19 cellular contexts compared by ENCODE assay signal in genomic region chr15:89071471-89071870, GRCh38.
"Had no signal": no experiment of that assay in that cellular context is flagged by ENCODE, and none has a peak within 500 bp of the region (broad histone marks: within the 10 kb centered on the region; RNA-seq: fewer than 3 reads in every experiment).

No MANE protein-coding gene starts in this region.

- H3K27ac Mint-ChIP-seq: activated B cell treated with CpG ODN at 0.5 μM for 24 hours; activated CD4-positive, alpha-beta memory T cell treated with anti-CD3 and anti-CD28 coated beads for 36 hours; activated naive CD4-positive, alpha-beta T cell treated with anti-CD3 and anti-CD28 coated beads, Interleukin-2, amount 50 U/mL, for 72 hours; activated T-helper 1 cell treated with anti-CD3 and anti-CD28 coated beads, Interleukin-12 subunit alpha, Interleukin-12 subunit beta, Interleukin-2, Interleukin-4 antibody, amounts not matched to agents 30 ng/mL and 10 ng/mL and 1 ng/mL, durations not matched to agents 14 hours and 24 hours and 36 hours had no signal

- H3K9me3 ChIP-seq: adrenal gland, thyroid gland, uterus had no signal

- H3K27me3 ChIP-seq: adrenal gland, esophagus squamous epithelium, thyroid gland, uterus had no signal

- H3K27ac ChIP-seq: esophagus squamous epithelium, thyroid gland, uterus had no signal

- H3K4me1 ChIP-seq: adrenal gland, thyroid gland, uterus had no signal

- FAIRE-seq: islet of Langerhans had no signal

- H3K4me3 ChIP-seq: adrenal gland, esophagus squamous epithelium, lung, thyroid gland, uterus had no signal

- H3K4me3 Mint-ChIP-seq: activated B cell treated with CpG ODN at 0.5 μM for 24 hours; activated CD4-positive, alpha-beta memory T cell treated with anti-CD3 and anti-CD28 coated beads for 36 hours; activated T-helper 1 cell treated with anti-CD3 and anti-CD28 coated beads, Interleukin-12 subunit alpha, Interleukin-12 subunit beta, Interleukin-2, Interleukin-4 antibody, amounts not matched to agents 30 ng/mL and 10 ng/mL and 1 ng/mL, durations not matched to agents 14 hours and 24 hours and 36 hours had no signal

- DNase-seq: activated B cell treated with CpG ODN at 0.5 μM for 24 hours; activated CD4-positive, alpha-beta memory T cell treated with anti-CD3 and anti-CD28 coated beads for 36 hours; activated CD4-positive, alpha-beta T cell treated with anti-CD3 and anti-CD28 coated beads for 4 hours; activated gamma-delta T cell treated with Interleukin-2 at 50 U/mL for 16 hours; activated T-cell treated with anti-CD3 and anti-CD28 coated beads for 4 hours; effector CD8-positive, alpha-beta T cell; esophagus squamous epithelium; retina; stimulated activated CD4-positive, alpha-beta T cell treated with anti-CD3 and anti-CD28 coated beads, Interleukin-12 subunit alpha, Interleukin-12 subunit beta, amount 100 ng/mL, for 4 hours; stimulated activated CD4-positive, alpha-beta T cell treated with anti-CD3 and anti-CD28 coated beads, Interleukin-1b, Interleukin-23, amount 100 ng/mL, for 48 hours; stimulated activated naive CD4-positive, alpha-beta T cell treated with Interleukin-2 at 50 U/mL for 16 hours; thyroid gland; uterus had no signal

- H3K36me3 ChIP-seq: adrenal gland, esophagus squamous epithelium, thyroid gland, uterus had no signal

- H3K27me3 Mint-ChIP-seq: activated CD4-positive, alpha-beta memory T cell treated with anti-CD3 and anti-CD28 coated beads for 36 hours had no signal

- ATAC-seq: activated naive CD4-positive, alpha-beta T cell treated with anti-CD3 and anti-CD28 coated beads, Interleukin-2, amount 50 U/mL, for 72 hours; left lobe of liver had no signal

- H3K4me1 Mint-ChIP-seq: activated B cell treated with CpG ODN at 0.5 μM for 24 hours had no signal
